In genomic region chr14:66422019-66422946, GRCh38 we compare ENCODE assay signal across 35 cellular contexts.
"Had no signal": no experiment of that assay in that cellular context is flagged by ENCODE, and none has a peak within 500 bp of the region (broad histone marks: within the 10 kb centered on the region; RNA-seq: fewer than 3 reads in every experiment).

No MANE protein-coding gene starts in this region.

- H3K4me1 Mint-ChIP-seq: activated B cell treated with CpG ODN at 0.5 μM for 24 hours; activated CD4-positive, alpha-beta memory T cell treated with anti-CD3 and anti-CD28 coated beads, Interleukin-2, amount 10 ng/mL, durations not matched to agents 7 days and 5 days; activated CD8-positive, alpha-beta memory T cell treated with anti-CD3 and anti-CD28 coated beads, Interleukin-2, amount 10 ng/mL, durations not matched to agents 7 days and 5 days; activated naive CD4-positive, alpha-beta T cell treated with anti-CD3 and anti-CD28 coated beads, Interleukin-2, amount 50 U/mL, for 24 hours; activated naive CD8-positive, alpha-beta T cell treated with anti-CD3 and anti-CD28 coated beads, Interleukin-2, amount 10 ng/mL, durations not matched to agents 7 days and 5 days; T-helper 17 cell had no signal

- H3K4me2 ChIP-seq: SK-N-SH had no signal

- H3K36me3 Mint-ChIP-seq: activated CD8-positive, alpha-beta memory T cell treated with anti-CD3 and anti-CD28 coated beads, Interleukin-2, amount 10 ng/mL, durations not matched to agents 7 days and 5 days; activated naive CD4-positive, alpha-beta T cell treated with anti-CD3 and anti-CD28 coated beads, Interleukin-2, amount 50 U/mL, for 24 hours; activated naive CD8-positive, alpha-beta T cell treated with anti-CD3 and anti-CD28 coated beads, Interleukin-2, amount 10 ng/mL, durations not matched to agents 7 days and 5 days had no signal

- H3K4me1 ChIP-seq: ascending aorta, breast epithelium, Peyer's patch, SJSA1 had no signal

- H3K4me3 Mint-ChIP-seq: activated B cell treated with CpG ODN at 0.5 μM for 24 hours; activated CD4-positive, alpha-beta memory T cell treated with anti-CD3 and anti-CD28 coated beads, Interleukin-2, amount 10 ng/mL, durations not matched to agents 7 days and 5 days; activated CD8-positive, alpha-beta memory T cell treated with anti-CD3 and anti-CD28 coated beads, Interleukin-2, amount 10 ng/mL, durations not matched to agents 7 days and 5 days; activated naive CD4-positive, alpha-beta T cell treated with anti-CD3 and anti-CD28 coated beads, Interleukin-2, amount 50 U/mL, for 24 hours; activated naive CD8-positive, alpha-beta T cell treated with anti-CD3 and anti-CD28 coated beads, Interleukin-2, amount 10 ng/mL, durations not matched to agents 7 days and 5 days; activated T-cell treated with anti-CD3 and anti-CD28 coated beads, Interleukin-2, amount 50 U/mL, for 72 hours; T-helper 17 cell had no signal

- H3K27ac Mint-ChIP-seq: activated B cell treated with CpG ODN at 0.5 μM for 24 hours; activated CD4-positive, alpha-beta memory T cell treated with anti-CD3 and anti-CD28 coated beads, Interleukin-2, amount 10 ng/mL, durations not matched to agents 7 days and 5 days; activated CD8-positive, alpha-beta memory T cell treated with anti-CD3 and anti-CD28 coated beads, Interleukin-2, amount 10 ng/mL, durations not matched to agents 7 days and 5 days; activated naive CD4-positive, alpha-beta T cell treated with anti-CD3 and anti-CD28 coated beads, Interleukin-2, amount 50 U/mL, for 24 hours; activated naive CD8-positive, alpha-beta T cell treated with anti-CD3 and anti-CD28 coated beads, Interleukin-2, amount 10 ng/mL, durations not matched to agents 7 days and 5 days; activated T-cell treated with anti-CD3 and anti-CD28 coated beads, Interleukin-2, amount 50 U/mL, for 72 hours; activated T-helper 2 cell treated with anti-CD3 and anti-CD28 coated beads, Interferon-gamma antibody, Interleukin-2, Interleukin-4, amounts not matched to agents 10 μg/mL and 5 μg/mL and 100 μg/mL, durations not matched to agents 14 hours and 24 hours and 36 hours; T-helper 17 cell had no signal

- ATAC-seq: activated CD8-positive, alpha-beta memory T cell treated with anti-CD3 and anti-CD28 coated beads, Interleukin-2, amount 10 ng/mL, durations not matched to agents 7 days and 5 days; activated T-cell treated with anti-CD3 and anti-CD28 coated beads, Interleukin-2, amount 50 U/mL, for 72 hours; PC-3; T-helper 17 cell had no signal

- H3K9me3 ChIP-seq: ascending aorta, breast epithelium, Peyer's patch, SJSA1, SK-N-SH had no signal

- DNase-seq: activated B cell treated with CpG ODN at 0.5 μM for 24 hours; activated CD4-positive, alpha-beta memory T cell treated with anti-CD3 and anti-CD28 coated beads, Interleukin-2, amount 10 ng/mL, durations not matched to agents 7 days and 5 days; activated CD4-positive, alpha-beta T cell treated with anti-CD3 and anti-CD28 coated beads for 4 hours; activated CD4-positive, CD25-positive, alpha-beta regulatory T cell treated with anti-CD3 and anti-CD28 coated beads, Interleukin-2, amount 50 U/mL, for 72 hours; activated CD8-positive, alpha-beta memory T cell treated with anti-CD3 and anti-CD28 coated beads for 24 hours; activated CD8-positive, alpha-beta memory T cell treated with anti-CD3 and anti-CD28 coated beads, Interleukin-2, amount 10 ng/mL, durations not matched to agents 7 days and 5 days; activated CD8-positive, alpha-beta memory T cell treated with anti-CD3 and anti-CD28 coated beads, Interleukin-2, amount 50 U/mL, for 48 hours; activated gamma-delta T cell; activated naive CD4-positive, alpha-beta T cell treated with Interleukin-2 at 50 U/mL for 16 hours; activated naive CD8-positive, alpha-beta T cell treated with anti-CD3 and anti-CD28 coated beads, Interleukin-2, amount 10 ng/mL, durations not matched to agents 7 days and 5 days; activated T-cell treated with anti-CD3 and anti-CD28 coated beads, Interleukin-2, amount 50 U/mL, for 72 hours; amygdala; KG1; MM.1S; MV-4-11; NCI-H1092; NCI-H1436 treated with DMSO at 0.1 percent for 48 hours; NCI-H1694 treated with DMSO at 0.1 percent for 48 hours; NCI-H2029; NCI-H345; NCI-H524 treated with DMSO at 0.1 percent for 48 hours; NK-92 treated with Interleukin-12 subunit alpha and Interleukin-12 subunit beta, amount 100 ng/mL, for 24 hours; PC-3; Peyer's patch; RPMI8226; SHP77 treated with DMSO at 0.1 percent for 48 hours; SK-N-SH; T-helper 17 cell; T-helper 9 cell had no signal

- H3K9ac ChIP-seq: SK-N-SH had no signal

- H3K36me3 ChIP-seq: ascending aorta, breast epithelium, Peyer's patch, SJSA1 had no signal

- H3K9me3 Mint-ChIP-seq: activated B cell treated with CpG ODN at 0.5 μM for 24 hours; activated CD4-positive, alpha-beta memory T cell treated with anti-CD3 and anti-CD28 coated beads, Interleukin-2, amount 10 ng/mL, durations not matched to agents 7 days and 5 days; activated naive CD4-positive, alpha-beta T cell treated with anti-CD3 and anti-CD28 coated beads, Interleukin-2, amount 50 U/mL, for 24 hours; activated naive CD8-positive, alpha-beta T cell treated with anti-CD3 and anti-CD28 coated beads, Interleukin-2, amount 10 ng/mL, durations not matched to agents 7 days and 5 days; activated T-cell treated with anti-CD3 and anti-CD28 coated beads, Interleukin-2, amount 50 U/mL, for 72 hours; activated T-helper 2 cell treated with anti-CD3 and anti-CD28 coated beads, Interferon-gamma antibody, Interleukin-2, Interleukin-4, amounts not matched to agents 10 μg/mL and 5 μg/mL and 100 μg/mL, durations not matched to agents 14 hours and 24 hours and 36 hours had no signal

- H3K27ac ChIP-seq: ascending aorta, breast epithelium, Peyer's patch, SJSA1, VCaP had no signal

- H3K27me3 ChIP-seq: ascending aorta, breast epithelium, Peyer's patch, SJSA1 had no signal

- H3K27me3 Mint-ChIP-seq: activated B cell treated with CpG ODN at 0.5 μM for 24 hours; activated CD4-positive, alpha-beta memory T cell treated with anti-CD3 and anti-CD28 coated beads, Interleukin-2, amount 10 ng/mL, durations not matched to agents 7 days and 5 days; activated naive CD4-positive, alpha-beta T cell treated with anti-CD3 and anti-CD28 coated beads, Interleukin-2, amount 50 U/mL, for 24 hours; activated naive CD8-positive, alpha-beta T cell treated with anti-CD3 and anti-CD28 coated beads, Interleukin-2, amount 10 ng/mL, durations not matched to agents 7 days and 5 days; T-helper 17 cell had no signal

- H3K4me3 ChIP-seq: ascending aorta, breast epithelium, Peyer's patch, SJSA1 had no signal
